Comparison of ENCODE assay signal across 8 cellular contexts in genomic region chr2:189440644-189440946, GRCh38. TPM values are rescaled to one million over a fixed set of nuclear protein-coding genes. Genes with fewer than 3 reads are reported as not detected.
DNase-seq lines count a peak whose midpoint lies in the region; ATAC-seq, FAIRE-seq and TF ChIP-seq lines count a peak whose summit lies in the region.

No MANE protein-coding gene starts in this region.

- peak; percentile 29 for ATAC-seq in HG03135 (IDR thresholded peaks at IDR 0.05; ENCODE audit: unreplicated experiment)

- H3K4me1 ChIP-seq in adrenal gland (replicated peaks in 1 of 2) (peaks cover 20 to 45% of the 10 kb centered on the region in 2 donors), testis (peaks cover 12% of the 10 kb centered on the region)

- DNase-seq in NCI-H146 (lab: John Stamatoyannopoulos, UW) (peak; percentile 67), NCI-H146 treated with DMSO at 0.1 percent for 48 hours (lab: John Stamatoyannopoulos, UW; ENCODE audit: unreplicated experiment) (no peak), adrenal gland (no peak), kidney epithelial cell (ENCODE audit: low read depth) (no peak), testis (no peak), NCI-H345 (lab: John Stamatoyannopoulos, UW) (no peak), GM19239 (ENCODE audit: insufficient read length, low spot score) (no peak)

- H3K36me3 ChIP-seq in adrenal gland (replicated peaks in 1 of 2) (no peaks in the 10 kb centered on the region), kidney epithelial cell (ENCODE audit: control insufficient read depth, insufficient read depth, low read length) (no peaks in the 10 kb centered on the region), testis (ENCODE audit: low read depth, missing control alignments) (no peaks in the 10 kb centered on the region)

- H3K9me3 ChIP-seq in adrenal gland (replicated peaks in 1 of 3), result no peaks in the 10 kb centered on the region
- no peaks in the 10 kb centered on the region for H3K9me3 ChIP-seq in testis

- no peaks in the 10 kb centered on the region for H3K27me3 ChIP-seq in adrenal gland
- no peaks in the 10 kb centered on the region for H3K27me3 ChIP-seq in kidney epithelial cell (ENCODE audit: control insufficient read depth, insufficient read depth, low read length)
- H3K27me3 ChIP-seq in testis, result no peaks in the 10 kb centered on the region

- H3K4me3 ChIP-seq in adrenal gland (peak overlapping the region; percentile 1 to 89 (median 44)), kidney epithelial cell (ENCODE audit: low read depth, low read length) (peak overlapping the region; percentile 84), testis (peak overlapping the region; percentile 71 to 86)

- TF ChIP-seq POLR2A in adrenal gland (IDR thresholded peaks at IDR 0.05) (no peak), testis (IDR thresholded peaks at IDR 0.05) (no peak)

- 1 to 3% (median 1%) methylated on average over 8 of the region's 8 CpGs for WGBS in adrenal gland, 4 donors
- 0% methylated on average over 8 of the region's 8 CpGs for WGBS in testis, 2 donors

- H3K27ac ChIP-seq in adrenal gland (peak overlapping the region; percentile 76 to 96 (median 90)), testis (peak overlapping the region; percentile 86 to 87)

- intact Hi-C loops in adrenal gland (cut with DNase I), result no loop called here
- intact Hi-C loops in testis (cut with DNase I; ENCODE audit: low total_unique reads), result no loop called here

- FAIRE-seq in GM19239 (lab: Jason Lieb, UNC), result no peak

- no peak for TF ChIP-seq CTCF in adrenal gland (IDR thresholded peaks at IDR 0.05)
- no peak for TF ChIP-seq CTCF in kidney epithelial cell (IDR thresholded peaks at IDR 0.05; ENCODE audit: insufficient read depth, low read length, poor library complexity, severe bottlenecking)
- TF ChIP-seq CTCF in testis (IDR thresholded peaks at IDR 0.05), result no peak

RNA-seq across cellular contexts. Expression of gene WDR75, which starts 0.7 kb away (rescaled TPM):
- total RNA-seq in adrenal gland (10 to 100 TPM; 23.7 to 73.9 (median 37.8) TPM), kidney epithelial cell (42.2 and 46.8 TPM in 2 replicates), testis (10 to 100 TPM; 35.0 to 38.1 TPM)
- polyA plus RNA-seq in adrenal gland (10 to 100 TPM; 30.1 to 51.3 (median 45.7) TPM), testis (ENCODE audit: insufficient read depth, low read depth, low replicate concordance) (21.5 TPM)
